34 cellular contexts compared by ENCODE assay signal in the genomic region with DNA sequence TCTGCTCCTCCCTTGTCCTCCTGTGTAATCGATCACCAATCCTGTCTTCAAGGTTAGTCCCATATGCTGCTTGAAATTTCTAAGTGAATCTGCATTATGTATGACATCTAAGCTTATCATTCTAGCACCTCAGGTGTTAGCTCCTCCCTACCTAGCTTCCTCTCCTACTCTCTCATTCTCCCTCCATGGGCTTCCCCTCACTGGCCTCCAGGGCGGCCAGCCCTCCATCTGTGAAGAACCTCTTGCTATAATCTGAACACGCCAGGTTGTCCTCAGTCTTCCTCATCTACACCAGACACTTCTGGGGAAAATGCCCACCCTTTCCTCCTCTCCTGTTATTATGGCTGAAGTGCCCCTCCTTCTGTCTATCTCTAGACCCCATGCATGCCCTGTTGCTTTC.
"Had no signal": no experiment of that assay in that cellular context is flagged by ENCODE, and none has a peak within 500 bp of the region (broad histone marks: within the 10 kb centered on the region; RNA-seq: fewer than 3 reads in every experiment).

No MANE protein-coding gene starts in this region.

- H3K9me3 ChIP-seq: ascending aorta, breast epithelium, gastroesophageal sphincter had no signal

- FAIRE-seq: endometrium, endothelial cell of umbilical vein had no signal

- H3K36me3 Mint-ChIP-seq: activated naive CD4-positive, alpha-beta T cell treated with anti-CD3 and anti-CD28 coated beads, Interleukin-2, amount 10 ng/mL, durations not matched to agents 7 days and 5 days; activated naive CD8-positive, alpha-beta T cell treated with anti-CD3 and anti-CD28 coated beads, Interleukin-2, amount 10 ng/mL, durations not matched to agents 7 days and 5 days; brain had no signal

- H3K27me3 ChIP-seq: ascending aorta, breast epithelium, cardiac muscle cell, esophagus squamous epithelium, gastroesophageal sphincter had no signal

- H3K27ac ChIP-seq: ascending aorta, cardiac muscle cell, coronary artery, epithelial cell of prostate, gastroesophageal sphincter had no signal

- H3K4me1 ChIP-seq: ascending aorta, breast epithelium, gastroesophageal sphincter had no signal

- H3K27me3 Mint-ChIP-seq: activated CD4-positive, alpha-beta memory T cell treated with anti-CD3 and anti-CD28 coated beads, Interleukin-2, amount 10 ng/mL, durations not matched to agents 7 days and 5 days; activated CD4-positive, alpha-beta T cell treated with anti-CD3 and anti-CD28 coated beads, Interleukin-2, amount 10 ng/mL, durations not matched to agents 7 days and 5 days; activated naive CD4-positive, alpha-beta T cell treated with anti-CD3 and anti-CD28 coated beads, Interleukin-2, amount 10 ng/mL, durations not matched to agents 7 days and 5 days; activated naive CD8-positive, alpha-beta T cell treated with anti-CD3 and anti-CD28 coated beads, Interleukin-2, amount 10 ng/mL, durations not matched to agents 7 days and 5 days; activated T-cell treated with anti-CD3 and anti-CD28 coated beads, Interleukin-2, amount 50 U/mL, for 24 hours; brain; effector memory CD8-positive, alpha-beta T cell; T-helper 17 cell had no signal

- DNase-seq: activated CD4-positive, alpha-beta memory T cell treated with anti-CD3 and anti-CD28 coated beads, Interleukin-2, amount 10 ng/mL, durations not matched to agents 7 days and 5 days; activated CD4-positive, alpha-beta T cell treated with anti-CD3 and anti-CD28 coated beads for 1 hour; activated CD4-positive, alpha-beta T cell treated with anti-CD3 and anti-CD28 coated beads for 4 hours; activated CD4-positive, alpha-beta T cell treated with anti-CD3 and anti-CD28 coated beads, Interleukin-2, amount 10 ng/mL, durations not matched to agents 7 days and 5 days; activated CD4-positive, alpha-beta T cell treated with anti-CD3 and anti-CD28 coated beads, Interleukin-2, amount 50 U/mL, for 4 hours; activated CD8-positive, alpha-beta memory T cell treated with anti-CD3 and anti-CD28 coated beads, Interleukin-2, amount 50 U/mL, for 48 hours; activated gamma-delta T cell; activated naive CD4-positive, alpha-beta T cell; activated naive CD4-positive, alpha-beta T cell treated with anti-CD3 and anti-CD28 coated beads, Interleukin-2, amount 10 ng/mL, durations not matched to agents 7 days and 5 days; activated naive CD8-positive, alpha-beta T cell treated with anti-CD3 and anti-CD28 coated beads, Interleukin-2, amount 10 ng/mL, durations not matched to agents 7 days and 5 days; activated T-cell treated with anti-CD3 and anti-CD28 coated beads for 4 hours; activated T-cell treated with anti-CD3 and anti-CD28 coated beads, Interleukin-2, amount 50 U/mL, for 24 hours; activated T-cell treated with anti-CD3 and anti-CD28 coated beads, Interleukin-2, amount 50 U/mL, for 72 hours; central memory CD4-positive, alpha-beta T cell; cerebellar nuclear complex; dermis blood vessel endothelial cell; effector CD4-positive, alpha-beta T cell; effector memory CD8-positive, alpha-beta T cell; esophagus squamous epithelium; foreskin melanocyte; T-helper 1 cell; T-helper 17 cell; T1000 had no signal

- H3K4me1 Mint-ChIP-seq: activated CD4-positive, alpha-beta memory T cell treated with anti-CD3 and anti-CD28 coated beads, Interleukin-2, amount 10 ng/mL, durations not matched to agents 7 days and 5 days; activated CD4-positive, alpha-beta T cell treated with anti-CD3 and anti-CD28 coated beads, Interleukin-2, amount 10 ng/mL, durations not matched to agents 7 days and 5 days; activated naive CD4-positive, alpha-beta T cell treated with anti-CD3 and anti-CD28 coated beads, Interleukin-2, amount 10 ng/mL, durations not matched to agents 7 days and 5 days; activated naive CD8-positive, alpha-beta T cell treated with anti-CD3 and anti-CD28 coated beads, Interleukin-2, amount 10 ng/mL, durations not matched to agents 7 days and 5 days; brain; T-helper 17 cell had no signal

- ATAC-seq: activated naive CD4-positive, alpha-beta T cell treated with anti-CD3 and anti-CD28 coated beads, Interleukin-2, amount 50 U/mL, for 72 hours; activated T-cell treated with anti-CD3 and anti-CD28 coated beads, Interleukin-2, amount 50 U/mL, for 72 hours; effector memory CD8-positive, alpha-beta T cell; gastroesophageal sphincter; T-helper 17 cell had no signal

- H3K36me3 ChIP-seq: ascending aorta, breast epithelium, cardiac muscle cell, esophagus squamous epithelium, gastroesophageal sphincter had no signal

- H3K27ac Mint-ChIP-seq: activated CD4-positive, alpha-beta memory T cell treated with anti-CD3 and anti-CD28 coated beads, Interleukin-2, amount 10 ng/mL, durations not matched to agents 7 days and 5 days; activated CD4-positive, alpha-beta T cell treated with anti-CD3 and anti-CD28 coated beads, Interleukin-2, amount 10 ng/mL, durations not matched to agents 7 days and 5 days; activated naive CD4-positive, alpha-beta T cell treated with anti-CD3 and anti-CD28 coated beads, Interleukin-2, amount 10 ng/mL, durations not matched to agents 7 days and 5 days; activated naive CD4-positive, alpha-beta T cell treated with anti-CD3 and anti-CD28 coated beads, Interleukin-2, amount 50 U/mL, for 72 hours; activated naive CD8-positive, alpha-beta T cell treated with anti-CD3 and anti-CD28 coated beads, Interleukin-2, amount 10 ng/mL, durations not matched to agents 7 days and 5 days; activated T-cell treated with anti-CD3 and anti-CD28 coated beads, Interleukin-2, amount 50 U/mL, for 24 hours; activated T-cell treated with anti-CD3 and anti-CD28 coated beads, Interleukin-2, amount 50 U/mL, for 72 hours; brain; effector memory CD8-positive, alpha-beta T cell; T-helper 17 cell; T-helper 2 cell treated with Interferon-gamma antibody and Interleukin-4, amounts not matched to agents 5 μg/mL and 100 μg/mL, for 36 hours had no signal

- H3K4me3 ChIP-seq: ascending aorta, breast epithelium, cardiac muscle cell, coronary artery, esophagus squamous epithelium, gastroesophageal sphincter had no signal

- H3K4me3 Mint-ChIP-seq: activated CD4-positive, alpha-beta memory T cell treated with anti-CD3 and anti-CD28 coated beads, Interleukin-2, amount 10 ng/mL, durations not matched to agents 7 days and 5 days; activated CD4-positive, alpha-beta T cell treated with anti-CD3 and anti-CD28 coated beads, Interleukin-2, amount 10 ng/mL, durations not matched to agents 7 days and 5 days; activated naive CD4-positive, alpha-beta T cell treated with anti-CD3 and anti-CD28 coated beads, Interleukin-2, amount 10 ng/mL, durations not matched to agents 7 days and 5 days; activated naive CD8-positive, alpha-beta T cell treated with anti-CD3 and anti-CD28 coated beads, Interleukin-2, amount 10 ng/mL, durations not matched to agents 7 days and 5 days; activated T-cell treated with anti-CD3 and anti-CD28 coated beads, Interleukin-2, amount 50 U/mL, for 24 hours; activated T-cell treated with anti-CD3 and anti-CD28 coated beads, Interleukin-2, amount 50 U/mL, for 72 hours; brain; effector memory CD8-positive, alpha-beta T cell; T-helper 17 cell; T-helper 2 cell treated with Interferon-gamma antibody and Interleukin-4, amounts not matched to agents 5 μg/mL and 100 μg/mL, for 36 hours had no signal
